Comparison of ENCODE assay signal across 9 cellular contexts in the genomic region with DNA sequence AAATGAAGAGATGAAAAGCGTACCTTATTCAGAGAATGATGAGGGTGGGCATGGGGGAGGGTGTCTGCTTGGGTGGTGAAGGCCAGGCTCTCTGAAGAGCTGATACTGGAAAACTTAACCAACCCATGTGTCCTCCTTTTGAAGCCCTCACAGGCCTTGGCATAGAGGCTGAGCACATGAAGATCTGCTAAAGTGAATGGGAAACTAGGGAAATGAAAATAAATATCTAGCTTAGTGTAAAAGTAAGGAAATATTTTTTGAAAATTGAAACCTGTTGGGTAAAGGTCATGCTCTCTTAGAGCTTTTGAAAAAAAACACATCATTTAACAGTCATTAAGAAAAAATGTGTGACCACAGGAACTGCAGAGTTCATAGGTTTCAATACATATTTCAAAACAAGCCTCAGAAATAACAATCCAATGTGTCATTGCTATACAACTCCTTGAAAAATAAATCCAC. TPM values are rescaled to one million over a fixed set of nuclear protein-coding genes. Genes with fewer than 3 reads are reported as not detected.
DNase-seq lines count a peak whose midpoint lies in the region; ATAC-seq and TF ChIP-seq lines count a peak whose summit lies in the region.
"Had no signal": no experiment of that assay in that cellular context is flagged by ENCODE, and none has a peak within 500 bp of the region (broad histone marks: within the 10 kb centered on the region; RNA-seq: fewer than 3 reads in every experiment).

No MANE protein-coding gene starts in this region.

- no peak overlapping the region for H3K4me3 Mint-ChIP-seq in naive thymus-derived CD8-positive, alpha-beta T cell

- no peak overlapping the region for H3K23ac ChIP-seq in mesendoderm (ENCODE audit: low read length)

- no peak overlapping the region for H3K56ac ChIP-seq in mesendoderm (ENCODE audit: low read length)

- no peak for TF ChIP-seq POLR2A in stomach (IDR thresholded peaks at IDR 0.05)

- peaks cover 3 to 7% (median 5%) of the 10 kb centered on the region in 5 donors for H3K27me3 Mint-ChIP-seq in naive thymus-derived CD8-positive, alpha-beta T cell

- H2BK15ac ChIP-seq in mesendoderm (replicated peaks; ENCODE audit: low read depth): no peak overlapping the region

- no peak for TF ChIP-seq CTCF in omental fat pad (IDR thresholded peaks at IDR 0.05)
- TF ChIP-seq CTCF in stomach (IDR thresholded peaks at IDR 0.05): no peak

- no peak overlapping the region for H2BK5ac ChIP-seq in mesendoderm (ENCODE audit: low read length)

- no peak for TF ChIP-seq EP300 in stomach (IDR thresholded peaks at IDR 0.05)

- H2AK5ac ChIP-seq in mesendoderm (ENCODE audit: low read length): no peak overlapping the region

- no peak overlapping the region for H3K9ac ChIP-seq in mesendoderm (ENCODE audit: low read length)

- H3K18ac ChIP-seq in mesendoderm (ENCODE audit: low read length): no peak overlapping the region

- H3K4me1 ChIP-seq in mesendoderm (ENCODE audit: control insufficient read depth, low read depth, low read length) (no peaks in the 10 kb centered on the region), stomach (no peaks in the 10 kb centered on the region)

- H3K4me3 ChIP-seq in mesendoderm (ENCODE audit: low read length) (no peak overlapping the region), stomach (no peak overlapping the region)

- no peaks in the 10 kb centered on the region for H3K79me1 ChIP-seq in mesendoderm (ENCODE audit: low read length)

- H3K9me3 ChIP-seq in stomach: no peaks in the 10 kb centered on the region

- ATAC-seq in GM18867 (IDR thresholded peaks at IDR 0.05; ENCODE audit: unreplicated experiment) (peak; percentile 86), HG02884 (IDR thresholded peaks at IDR 0.05; ENCODE audit: unreplicated experiment) (peak; percentile 88), omental fat pad (ENCODE audit: low FRiP score) (peak; percentile 79)
- no peak for ATAC-seq in naive thymus-derived CD8-positive, alpha-beta T cell

- H3K36me3 ChIP-seq in mesendoderm (ENCODE audit: control insufficient read depth, insufficient read depth, low read length) (no peaks in the 10 kb centered on the region), stomach (no peaks in the 10 kb centered on the region)

- H3K4me2 ChIP-seq in mesendoderm (ENCODE audit: low read length): no peak overlapping the region

- intact Hi-C loops in stomach (cut with DNase I; ENCODE audit: low total_unique reads): no loop called here

- H3K27ac Mint-ChIP-seq in naive thymus-derived CD8-positive, alpha-beta T cell: no peak overlapping the region

- H4K5ac ChIP-seq in mesendoderm (ENCODE audit: low read length): no peak overlapping the region

- H2BK120ac ChIP-seq in mesendoderm (ENCODE audit: low read depth, low read length): no peak overlapping the region

- no peak overlapping the region for H4K8ac ChIP-seq in mesendoderm (ENCODE audit: low read depth, low read length)

- POLR2A ChIA-PET in naive thymus-derived CD8-positive, alpha-beta T cell (lab: Charles Lee): no interaction called here

- no peaks in the 10 kb centered on the region for H3K27me3 ChIP-seq in mesendoderm (ENCODE audit: insufficient read depth, low read length, poor library complexity)
- H3K27me3 ChIP-seq in stomach: no peaks in the 10 kb centered on the region

- no peaks in the 10 kb centered on the region for H3K36me3 Mint-ChIP-seq in naive thymus-derived CD8-positive, alpha-beta T cell

- no peak overlapping the region for H3K4ac ChIP-seq in mesendoderm (ENCODE audit: low read depth, low read length)

- WGBS in mesendoderm (ENCODE audit: extremely low coverage, insufficient coverage, low lambda C conversion rate): no CpG with 5 or more reads among the region's 1 CpG
- 82 to 100% (median 95%) methylated on average over 1 of the region's 1 CpG for WGBS in stomach, 5 donors

- DNase-seq in SW 1271 (lab: John Stamatoyannopoulos, UW): peak; percentile 26 to 83
- DNase-seq in omental fat pad (ENCODE audit: low spot score): no peak
- no peak for DNase-seq in naive thymus-derived CD8-positive, alpha-beta T cell
- no peak for DNase-seq in mesendoderm
- no peak for DNase-seq in stomach
- no peak for DNase-seq in activated CD4-positive, alpha-beta T cell treated with anti-CD3 and anti-CD28 coated beads, Interleukin-2, amount 50 U/mL, for 48 hours
- DNase-seq: NCI-H2171 treated with DMSO at 0.1 percent for 48 hours had no signal

- H3K4me1 Mint-ChIP-seq in naive thymus-derived CD8-positive, alpha-beta T cell: peaks cover 0 to 21% (median 0%) of the 10 kb centered on the region in 4 donors

- peaks cover 0 to 9% (median 0%) of the 10 kb centered on the region in 9 donors for H3K9me3 Mint-ChIP-seq in naive thymus-derived CD8-positive, alpha-beta T cell

- H3K79me2 ChIP-seq in mesendoderm (ENCODE audit: control insufficient read depth, insufficient read depth, low read length): no peaks in the 10 kb centered on the region

- H3K27ac ChIP-seq in mesendoderm (ENCODE audit: low read depth, low read length): no peak overlapping the region
- no peak overlapping the region for H3K27ac ChIP-seq in stomach

RNA-seq across cellular contexts. Expression of gene RALGPS2, which starts 40.5 kb away (rescaled TPM):
- total RNA-seq in omental fat pad (10 to 100 TPM; 13.1 to 32.1 (median 21.4) TPM), stomach (10 to 100 TPM in 3 of 5 donors, 1 to 10 TPM in 2; 6.7 to 72.3 (median 14.0) TPM)
- total RNA-seq in naive thymus-derived CD8-positive, alpha-beta T cell: 10 to 100 TPM; 23.8 to 31.1 TPM
- 10 to 100 TPM in 1 of 3 donors, 1 to 10 TPM in 2; 3.1 to 14.6 (median 7.3) TPM for polyA plus RNA-seq in naive thymus-derived CD8-positive, alpha-beta T cell
- polyA plus RNA-seq in mesendoderm (2013, experiment 1 of 2): 14.8 TPM
- polyA plus RNA-seq in mesendoderm (2013, experiment 2 of 2): 15.9 TPM
- 1 to 10 TPM; 3.1 to 6.0 (median 4.0) TPM for polyA plus RNA-seq in stomach

Comparison
In these comparisons a context has a peak if more than half of its experiments do, and no peak if none do; other contexts are left out.
1. ATAC-seq: peak in GM18867 (single experiment), HG02884 (single experiment) and omental fat pad (single experiment); none in naive thymus-derived CD8-positive, alpha-beta T cell (0 of 2).
2. DNase-seq: peak in SW 1271 (2 of 2); none in omental fat pad (single experiment), naive thymus-derived CD8-positive, alpha-beta T cell (0 of 10), mesendoderm (single experiment), stomach (single experiment) and activated CD4-positive, alpha-beta T cell treated with anti-CD3 and anti-CD28 coated beads, Interleukin-2, amount 50 U/mL, for 48 hours (0 of 2).